In the genomic region with DNA sequence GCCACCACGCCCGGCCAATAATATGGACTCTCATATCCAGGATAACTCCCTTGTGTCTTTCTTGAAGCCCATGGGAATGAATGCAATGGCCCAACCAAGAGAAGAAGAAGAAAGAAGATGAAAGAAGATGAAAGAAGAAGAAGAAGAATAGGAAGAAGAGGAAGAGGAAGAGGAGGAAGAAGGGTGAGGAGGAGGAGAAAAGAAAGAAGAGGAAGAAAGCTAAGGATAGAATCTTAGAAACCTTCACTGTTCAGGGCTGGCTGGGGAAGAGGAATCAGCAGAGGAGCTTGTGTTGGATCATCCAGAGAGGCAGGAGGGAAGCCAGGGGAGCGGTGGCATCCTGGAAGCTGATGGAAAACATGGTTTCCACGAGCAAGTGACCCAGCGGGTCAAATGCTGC, we compare ENCODE assay signal across 3 cellular contexts.
TF ChIP-seq lines count a peak whose summit lies in the region.

No MANE protein-coding gene starts in this region.

TF ChIP-seq in HEK293, 187 proteins besides CTCF, POLR2A, EP300 and RAD21:
- TF ChIP-seq ZNF366 (tag by site-specific recombination; conservative IDR thresholded peaks at IDR 0.05) (peak; percentile 53; the same call in 1 of the 2 replicates), ZNF776 (tag by site-specific recombination; IDR thresholded peaks at IDR 0.05; ENCODE audit: borderline replicate concordance) (no peak), ZNF521 (tag by site-specific recombination; IDR thresholded peaks at IDR 0.05) (no peak), ZNF37A (tag by site-specific recombination; IDR thresholded peaks at IDR 0.05) (no peak)
- TF ChIP-seq, protein P1, sequence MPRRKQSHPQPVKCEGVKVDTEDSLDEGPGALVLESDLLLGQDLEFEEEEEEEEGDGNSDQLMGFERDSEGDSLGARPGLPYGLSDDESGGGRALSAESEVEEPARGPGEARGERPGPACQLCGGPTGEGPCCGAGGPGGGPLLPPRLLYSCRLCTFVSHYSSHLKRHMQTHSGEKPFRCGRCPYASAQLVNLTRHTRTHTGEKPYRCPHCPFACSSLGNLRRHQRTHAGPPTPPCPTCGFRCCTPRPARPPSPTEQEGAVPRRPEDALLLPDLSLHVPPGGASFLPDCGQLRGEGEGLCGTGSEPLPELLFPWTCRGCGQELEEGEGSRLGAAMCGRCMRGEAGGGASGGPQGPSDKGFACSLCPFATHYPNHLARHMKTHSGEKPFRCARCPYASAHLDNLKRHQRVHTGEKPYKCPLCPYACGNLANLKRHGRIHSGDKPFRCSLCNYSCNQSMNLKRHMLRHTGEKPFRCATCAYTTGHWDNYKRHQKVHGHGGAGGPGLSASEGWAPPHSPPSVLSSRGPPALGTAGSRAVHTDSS (tag by site-specific recombination; IDR thresholded peaks at IDR 0.05): peak; percentile 80

TF ChIP-seq in K562, 482 proteins besides CTCF, POLR2A, EP300 and RAD21:
- TF ChIP-seq, protein P2, sequence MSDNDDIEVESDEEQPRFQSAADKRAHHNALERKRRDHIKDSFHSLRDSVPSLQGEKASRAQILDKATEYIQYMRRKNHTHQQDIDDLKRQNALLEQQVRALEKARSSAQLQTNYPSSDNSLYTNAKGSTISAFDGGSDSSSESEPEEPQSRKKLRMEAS (CRISPR knock-in tag; IDR thresholded peaks at IDR 0.05): no peak
- TF ChIP-seq, protein P3, sequence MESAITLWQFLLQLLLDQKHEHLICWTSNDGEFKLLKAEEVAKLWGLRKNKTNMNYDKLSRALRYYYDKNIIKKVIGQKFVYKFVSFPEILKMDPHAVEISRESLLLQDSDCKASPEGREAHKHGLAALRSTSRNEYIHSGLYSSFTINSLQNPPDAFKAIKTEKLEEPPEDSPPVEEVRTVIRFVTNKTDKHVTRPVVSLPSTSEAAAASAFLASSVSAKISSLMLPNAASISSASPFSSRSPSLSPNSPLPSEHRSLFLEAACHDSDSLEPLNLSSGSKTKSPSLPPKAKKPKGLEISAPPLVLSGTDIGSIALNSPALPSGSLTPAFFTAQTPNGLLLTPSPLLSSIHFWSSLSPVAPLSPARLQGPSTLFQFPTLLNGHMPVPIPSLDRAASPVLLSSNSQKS (CRISPR knock-in tag; IDR thresholded peaks at IDR 0.05): no peak
- TF ChIP-seq, protein P4, sequence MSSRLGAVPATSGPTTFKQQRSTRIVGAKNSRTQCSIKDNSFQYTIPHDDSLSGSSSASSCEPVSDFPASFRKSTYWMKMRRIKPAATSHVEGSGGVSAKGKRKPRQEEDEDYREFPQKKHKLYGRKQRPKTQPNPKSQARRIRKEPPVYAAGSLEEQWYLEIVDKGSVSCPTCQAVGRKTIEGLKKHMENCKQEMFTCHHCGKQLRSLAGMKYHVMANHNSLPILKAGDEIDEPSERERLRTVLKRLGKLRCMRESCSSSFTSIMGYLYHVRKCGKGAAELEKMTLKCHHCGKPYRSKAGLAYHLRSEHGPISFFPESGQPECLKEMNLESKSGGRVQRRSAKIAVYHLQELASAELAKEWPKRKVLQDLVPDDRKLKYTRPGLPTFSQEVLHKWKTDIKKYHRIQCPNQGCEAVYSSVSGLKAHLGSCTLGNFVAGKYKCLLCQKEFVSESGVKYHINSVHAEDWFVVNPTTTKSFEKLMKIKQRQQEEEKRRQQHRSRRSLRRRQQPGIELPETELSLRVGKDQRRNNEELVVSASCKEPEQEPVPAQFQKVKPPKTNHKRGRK (tag; IDR thresholded peaks at IDR 0.05): 0 out of 2 replicates have a peak, but pooled peaks have one; percentile 32
- TF ChIP-seq KLF6 (CRISPR knock-in tag; IDR thresholded peaks at IDR 0.05; ENCODE audit: borderline replicate concordance): no peak

TF ChIP-seq in HepG2, 621 proteins besides CTCF, POLR2A, EP300 and RAD21:
- no peak for TF ChIP-seq ZNF143 (CRISPR knock-in tag; IDR thresholded peaks at IDR 0.05)
- no peak for TF ChIP-seq ZFP82 (CRISPR knock-in tag; IDR thresholded peaks at IDR 0.05; ENCODE audit: borderline replicate concordance)
- no peak for TF ChIP-seq NFIB (CRISPR knock-in tag; IDR thresholded peaks at IDR 0.05; ENCODE audit: borderline replicate concordance)
- TF ChIP-seq MAFK (conservative IDR thresholded peaks at IDR 0.05 in 1 of 2, IDR thresholded peaks at IDR 0.05 in 1 of 2; ENCODE audit: low read length in 2 of 2): no peak
- TF ChIP-seq SRSF9 (IDR thresholded peaks at IDR 0.05; ENCODE audit: borderline replicate concordance, insufficient read depth, low read depth, low read length, poor library complexity, severe bottlenecking): no peak
- TF ChIP-seq, protein P5, sequence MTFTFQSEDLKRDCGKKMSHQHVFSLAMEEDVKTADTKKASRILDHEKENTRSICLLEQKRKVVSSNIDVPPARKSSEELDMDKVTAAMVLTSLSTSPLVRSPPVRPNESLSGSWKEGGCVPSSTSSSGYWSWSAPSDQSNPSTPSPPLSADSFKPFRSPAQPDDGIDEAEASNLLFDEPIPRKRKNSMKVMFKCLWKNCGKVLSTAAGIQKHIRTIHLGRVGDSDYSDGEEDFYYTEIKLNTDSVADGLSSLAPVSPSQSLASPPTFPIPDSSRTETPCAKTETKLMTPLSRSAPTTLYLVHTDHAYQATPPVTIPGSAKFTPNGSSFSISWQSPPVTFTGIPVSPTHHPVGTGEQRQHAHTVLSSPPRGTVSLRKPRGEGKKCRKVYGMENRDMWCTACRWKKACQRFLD (CRISPR knock-in tag; IDR thresholded peaks at IDR 0.05; ENCODE audit: borderline replicate concordance): no peak
- TF ChIP-seq ZNF883 (CRISPR knock-in tag; IDR thresholded peaks at IDR 0.05; ENCODE audit: not compliant biosample characterization): no peak
- TF ChIP-seq KLF15 (CRISPR knock-in tag; IDR thresholded peaks at IDR 0.05; ENCODE audit: borderline replicate concordance): no peak
- TF ChIP-seq, protein P6, sequence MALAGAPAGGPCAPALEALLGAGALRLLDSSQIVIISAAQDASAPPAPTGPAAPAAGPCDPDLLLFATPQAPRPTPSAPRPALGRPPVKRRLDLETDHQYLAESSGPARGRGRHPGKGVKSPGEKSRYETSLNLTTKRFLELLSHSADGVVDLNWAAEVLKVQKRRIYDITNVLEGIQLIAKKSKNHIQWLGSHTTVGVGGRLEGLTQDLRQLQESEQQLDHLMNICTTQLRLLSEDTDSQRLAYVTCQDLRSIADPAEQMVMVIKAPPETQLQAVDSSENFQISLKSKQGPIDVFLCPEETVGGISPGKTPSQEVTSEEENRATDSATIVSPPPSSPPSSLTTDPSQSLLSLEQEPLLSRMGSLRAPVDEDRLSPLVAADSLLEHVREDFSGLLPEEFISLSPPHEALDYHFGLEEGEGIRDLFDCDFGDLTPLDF (CRISPR knock-in tag; IDR thresholded peaks at IDR 0.05): no peak
- no peak for TF ChIP-seq ZNF354B (CRISPR knock-in tag; IDR thresholded peaks at IDR 0.05)
- no peak for TF ChIP-seq SOX5 (CRISPR knock-in tag; IDR thresholded peaks at IDR 0.05; ENCODE audit: borderline replicate concordance)
- no peak for TF ChIP-seq ZNF235 (CRISPR knock-in tag; IDR thresholded peaks at IDR 0.05; ENCODE audit: borderline replicate concordance)
